In genomic region chr5:40716000-40716399, GRCh38 we compare ENCODE assay signal across 10 cellular contexts. TPM values are rescaled to one million over a fixed set of nuclear protein-coding genes. Genes with fewer than 3 reads are reported as not detected.
DNase-seq lines count a peak whose midpoint lies in the region; ATAC-seq and TF ChIP-seq lines count a peak whose summit lies in the region.
"Had no signal": no experiment of that assay in that cellular context is flagged by ENCODE, and none has a peak within 500 bp of the region (broad histone marks: within the 10 kb centered on the region; RNA-seq: fewer than 3 reads in every experiment).

No MANE protein-coding gene starts in this region.

- no peak overlapping the region for H3K18ac ChIP-seq in H9 (ENCODE audit: insufficient read length, low read depth, low read length)

- H3K9me3 ChIP-seq in H9 (ENCODE audit: control insufficient read depth, low read depth, low read length) (no peaks in the 10 kb centered on the region), right atrium auricular region (no peaks in the 10 kb centered on the region)

- H2BK5ac ChIP-seq in H9 (ENCODE audit: insufficient read length, low read length): no peak overlapping the region

- H3K9me3 Mint-ChIP-seq in H9: peaks cover 2 to 7% of the 10 kb centered on the region in 2 experiments

- no peak overlapping the region for H3K4ac ChIP-seq in H9 (ENCODE audit: low read depth, low read length)

- no peak overlapping the region for H4K91ac ChIP-seq in H9 (ENCODE audit: insufficient read length, low read depth, low read length)

- no CpG with 5 or more reads among the region's 2 CpGs for WGBS in H9 (ENCODE audit: extremely low coverage, insufficient read length, low lambda C conversion rate)

- peak; percentile 35; the same call in 2 of the 3 replicates for TF ChIP-seq CTCF in H9 (conservative IDR thresholded peaks at IDR 0.05)
- peak; percentile 55 for TF ChIP-seq CTCF in foreskin keratinocyte (conservative IDR thresholded peaks at IDR 0.05)
- peak in 1 of 2 donors; percentile 15 for TF ChIP-seq CTCF in right atrium auricular region (IDR thresholded peaks at IDR 0.05)

- H4K5ac ChIP-seq in H9 (ENCODE audit: insufficient read length, low read depth, low read length): no peak overlapping the region

- H4K20me1 ChIP-seq in H9 (ENCODE audit: control insufficient read depth, insufficient read depth, insufficient read length): no peaks in the 10 kb centered on the region

- H3K4me3 Mint-ChIP-seq in H9: no peak overlapping the region

- H3K4me1 ChIP-seq in H9 (ENCODE audit: insufficient read depth, low read length): no peaks in the 10 kb centered on the region
- H3K4me1 ChIP-seq in foreskin keratinocyte: peaks cover 7% of the 10 kb centered on the region
- no peaks in the 10 kb centered on the region for H3K4me1 ChIP-seq in right atrium auricular region
- H3K4me1 ChIP-seq: left ventricle myocardium inferior had no signal

- no peak overlapping the region for H2BK12ac ChIP-seq in H9 (ENCODE audit: insufficient read length, low read depth, low read length)

- no peak overlapping the region for H2AK5ac ChIP-seq in H9 (ENCODE audit: insufficient read length, low read length)

- no peaks in the 10 kb centered on the region for H3K79me1 ChIP-seq in H9 (ENCODE audit: insufficient read depth, low read depth, low read length, poor library complexity, severe bottlenecking)

- H3K4me3 ChIP-seq in right atrium auricular region: no peak overlapping the region
- H3K4me3 ChIP-seq: left ventricle myocardium inferior had no signal

- peaks cover 6 to 14% (median 9%) of the 10 kb centered on the region in 3 experiments for H3K36me3 Mint-ChIP-seq in H9 (ENCODE audit: insufficient read depth in 1 of 3, low read depth in 3 of 3)

- H3K79me2 ChIP-seq in H9 (ENCODE audit: insufficient read depth, low read length): no peaks in the 10 kb centered on the region

- no peak overlapping the region for H2BK120ac ChIP-seq in H9 (ENCODE audit: low read depth, low read length, poor library complexity, severe bottlenecking)

- H3K27ac ChIP-seq in H9 (ENCODE audit: insufficient read length, low read depth, low read length) (no peak overlapping the region), foreskin keratinocyte (no peak overlapping the region), right atrium auricular region (no peak overlapping the region)
- H3K27ac ChIP-seq: left ventricle myocardium inferior had no signal

- H2BK15ac ChIP-seq in H9 (ENCODE audit: low read depth, low read length): no peak overlapping the region

- H3K56ac ChIP-seq in H9 (ENCODE audit: insufficient read length, low read depth, low read length): no peak overlapping the region

- no peak overlapping the region for H3K9ac ChIP-seq in H9 (ENCODE audit: extremely low read depth, insufficient read length, low read length)

- H3K27me3 ChIP-seq in H9 (ENCODE audit: insufficient read depth, low read length): no peaks in the 10 kb centered on the region
- no peaks in the 10 kb centered on the region for H3K27me3 ChIP-seq in foreskin keratinocyte
- no peaks in the 10 kb centered on the region for H3K27me3 ChIP-seq in right atrium auricular region

- H3K23me2 ChIP-seq in H9 (ENCODE audit: insufficient read length, low read depth, low read length, poor library complexity, severe bottlenecking): no peaks in the 10 kb centered on the region

- no peak overlapping the region for H3K14ac ChIP-seq in H9 (ENCODE audit: insufficient read depth, low read length)

- H3K27ac Mint-ChIP-seq in H9: no peak overlapping the region

- no peak overlapping the region for H3T11ph ChIP-seq in H9 (ENCODE audit: low read length)

- H3K4me2 ChIP-seq in H9 (ENCODE audit: insufficient read depth, insufficient read length, low read length): no peak overlapping the region

- in situ Hi-C loops in ACHN (cut with HindIII; ENCODE audit: low pct_ligation_motif_present, low pct_unique_long_range_greater_than_20kb, low sequenced_read_pairs): no loop called here

- no peaks in the 10 kb centered on the region for H3K4me1 Mint-ChIP-seq in H9

- peaks cover 6% of the 10 kb centered on the region for H3K36me3 ChIP-seq in right atrium auricular region

- H3K23ac ChIP-seq in H9 (ENCODE audit: insufficient read length, low read depth, low read length): no peak overlapping the region

- no peak for ATAC-seq in foreskin keratinocyte
- no peak for ATAC-seq in HG02763 (IDR thresholded peaks at IDR 0.05; ENCODE audit: unreplicated experiment)
- no peak for ATAC-seq in HG03095 (IDR thresholded peaks at IDR 0.05; ENCODE audit: unreplicated experiment)

- DNase-seq in ACHN (peak; percentile 13), H9 (no peak), SW480 (ENCODE audit: low spot score) (peak; percentile 15), foreskin keratinocyte (peak in 1 of 2 donors; percentile 12), right atrium auricular region (ENCODE audit: low spot score) (no peak), cortex of kidney (lab: John Stamatoyannopoulos, UW) (no peak)
- DNase-seq: left ventricle myocardium inferior, NCI-H510A had no signal

- H4K8ac ChIP-seq in H9 (replicated peaks; ENCODE audit: insufficient read length, low read depth, low read length): no peak overlapping the region

- H3K27me3 Mint-ChIP-seq in H9 (ENCODE audit: low read depth): no peaks in the 10 kb centered on the region; the same call in 1 of the 2 replicates

- H2BK20ac ChIP-seq in H9 (ENCODE audit: low read depth, low read length, poor library complexity, severe bottlenecking): no peak overlapping the region

- H2AFZ ChIP-seq in H9 (ENCODE audit: low read length): no peak overlapping the region

RNA-seq across cellular contexts. Expression of gene PTGER4, which starts 36.3 kb away (rescaled TPM):
- total RNA-seq in H9 (2021) (0.35 and 0.37 TPM in 2 replicates), foreskin keratinocyte (4.2 and 7.3 TPM in 2 replicates), right atrium auricular region (10 to 100 TPM in 1 of 2 donors, 1 to 10 TPM in 1; 7.3 to 22.0 TPM)
- 0.72 and 1.4 TPM in 2 replicates for polyA plus RNA-seq in foreskin keratinocyte

RNA-seq across cellular contexts. Expression of gene TTC33, which starts 39.8 kb away (rescaled TPM):
- 7.2 and 7.3 TPM in 2 replicates for total RNA-seq in H9 (2021)
- total RNA-seq in foreskin keratinocyte: 10.4 and 10.5 TPM in 2 replicates
- polyA plus RNA-seq in foreskin keratinocyte: 2.8 and 3.4 TPM in 2 replicates
- 10 to 100 TPM; 10.2 to 16.7 TPM for total RNA-seq in right atrium auricular region

Comparison
In these comparisons a context has a peak if more than half of its experiments do, and no peak if none do; other contexts are left out.
1. DNase-seq: peak in ACHN (single experiment) and SW480 (single experiment); none in H9 (single experiment), right atrium auricular region (single experiment) and cortex of kidney (single experiment).